Comparison of ENCODE assay signal across 8 cellular contexts in the genomic region with DNA sequence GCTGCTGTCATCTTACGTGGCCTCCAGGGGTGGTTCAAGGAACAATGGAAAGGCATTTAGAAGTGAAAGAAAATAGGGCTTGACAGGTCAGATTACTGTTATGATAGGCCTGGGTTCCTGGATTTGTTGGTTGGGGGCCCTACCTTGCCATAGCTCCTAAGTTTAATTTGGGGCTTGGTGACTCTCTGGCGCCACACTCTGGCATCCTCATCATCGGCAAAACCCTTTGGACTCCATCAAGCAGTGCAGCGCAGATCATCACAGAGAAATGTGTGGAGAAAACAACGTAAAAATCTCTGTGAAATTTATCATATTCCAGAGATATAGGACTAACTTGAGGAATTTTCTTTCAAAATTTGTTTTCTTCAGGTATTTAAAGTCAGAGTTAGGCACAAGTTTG. TPM values are rescaled to one million over a fixed set of nuclear protein-coding genes. Genes with fewer than 3 reads are reported as not detected.
DNase-seq lines count a peak whose midpoint lies in the region; ATAC-seq and TF ChIP-seq lines count a peak whose summit lies in the region.

No MANE protein-coding gene starts in this region.

- no peak overlapping the region for H3K4me3 Mint-ChIP-seq in GM23338

- H4K20me1 ChIP-seq in GM23338 (replicated peaks; ENCODE audit: insufficient read depth): no peaks in the 10 kb centered on the region

- CTCF ChIA-PET in AG04449 (lab: Yijun Ruan, JAX): interaction anchor here (0.6 to 1.7 kb wide), 8 partner anchors 8 to 552 kb away, joined by 3 to 12 read pairs (median 3); no protein-coding TSS in a partner anchor

- H3K4me1 ChIP-seq in GM23338 (ENCODE audit: insufficient read depth) (no peaks in the 10 kb centered on the region), lower lobe of right lung (no peaks in the 10 kb centered on the region)

- H3K27ac ChIP-seq in GM23338 (ENCODE audit: low read depth) (no peak overlapping the region), lower lobe of right lung (no peak overlapping the region)

- H3K27me3 ChIP-seq in GM23338 (ENCODE audit: insufficient read depth) (no peaks in the 10 kb centered on the region), lower lobe of right lung (ENCODE audit: low read depth) (no peaks in the 10 kb centered on the region)

- no peak overlapping the region for H3K4me2 ChIP-seq in GM23338

- no peaks in the 10 kb centered on the region for H3K79me2 ChIP-seq in GM23338 (replicated peaks; ENCODE audit: insufficient read depth)

- ATAC-seq in GM23338: peak; percentile 94
- ATAC-seq in lower lobe of right lung: peak; percentile 66 to 83
- no peak for ATAC-seq in GM19324 (IDR thresholded peaks at IDR 0.05; ENCODE audit: low FRiP score, unreplicated experiment)

- no peaks in the 10 kb centered on the region for H3K9me3 ChIP-seq in lower lobe of right lung

- DNase-seq in AG04449 (ENCODE audit: low read depth, low spot score) (no peak), GM23338 (ENCODE audit: low spot score) (peak; percentile 82), UCSD-AML1 (lab: John Stamatoyannopoulos, UW; ENCODE audit: unreplicated experiment) (peak; percentile 17), cardiac fibroblast (ENCODE audit: low read depth in 2 of 2) (peak; percentile 51 to 57), lower lobe of right lung (peak; percentile 48), NCI-H187 treated with DMSO at 0.1 percent for 48 hours (lab: John Stamatoyannopoulos, UW) (no peak)
- peak; percentile 2 to 20 for DNase-seq in stimulated activated CD8-positive, alpha-beta memory T cell treated with anti-CD3 and anti-CD28 coated beads, Interleukin-4, amount 100 ng/mL, for 4 hours (ENCODE audit: low read depth in 2 of 2, low spot score in 1 of 2)

- POLR2A ChIA-PET in AG04449 (lab: Yijun Ruan, JAX): interaction anchor here (0.7 kb wide), 1 partner anchor 144 kb away, joined by 3 read pairs; no protein-coding TSS in a partner anchor

- H3F3A ChIP-seq in GM23338 (replicated peaks; ENCODE audit: low read depth): no peaks in the 10 kb centered on the region

- H3K36me3 ChIP-seq in GM23338 (ENCODE audit: insufficient read depth) (no peaks in the 10 kb centered on the region), lower lobe of right lung (no peaks in the 10 kb centered on the region)

- intact Hi-C loops in lower lobe of right lung (cut with DNase I): loop anchor here (5.0 kb wide), 1 partner anchor 335 kb away; no protein-coding TSS in a partner anchor

- no peaks in the 10 kb centered on the region for H3K9me2 ChIP-seq in GM23338 (ENCODE audit: insufficient read depth)

- no peaks in the 10 kb centered on the region for H3K4me1 Mint-ChIP-seq in GM23338

- no peaks in the 10 kb centered on the region for H3K9me3 Mint-ChIP-seq in GM23338

- no peak overlapping the region for H3K27ac Mint-ChIP-seq in GM23338

- H3K36me3 Mint-ChIP-seq in GM23338 (ENCODE audit: low read depth): no peaks in the 10 kb centered on the region

- H3K4me3 ChIP-seq in AG04449 (ENCODE audit: low read depth, low read length) (no peak overlapping the region), GM23338 (no peak overlapping the region), cardiac fibroblast (replicated peaks in 1 of 2; ENCODE audit: low read depth in 2 of 2, low read length in 2 of 2) (no peak overlapping the region), lower lobe of right lung (no peak overlapping the region)

- H3K27me3 Mint-ChIP-seq in GM23338 (ENCODE audit: insufficient read depth, low read depth, poor library complexity): peaks cover 1% of the 10 kb centered on the region

- H2AFZ ChIP-seq in GM23338: no peak overlapping the region

- TF ChIP-seq CTCF in AG04449 (IDR thresholded peaks at IDR 0.05; ENCODE audit: insufficient read depth, low read length, missing control alignments) (peak; percentile 46), GM23338 (conservative IDR thresholded peaks at IDR 0.05; ENCODE audit: low read depth in 2 of 2) (peak; percentile 91 to 92), cardiac fibroblast (IDR thresholded peaks at IDR 0.05; ENCODE audit: low read depth, low read length) (peak; percentile 77), lower lobe of right lung (IDR thresholded peaks at IDR 0.05) (peak; percentile 79)

TF ChIP-seq in GM23338, 12 proteins besides CTCF, POLR2A, EP300 and RAD21:
- TF ChIP-seq ZNF114 (CRISPR knock-in tag; IDR thresholded peaks at IDR 0.05): no peak
- TF ChIP-seq JUNB (IDR thresholded peaks at IDR 0.05; ENCODE audit: unreplicated experiment): no peak
- TF ChIP-seq, protein P1, sequence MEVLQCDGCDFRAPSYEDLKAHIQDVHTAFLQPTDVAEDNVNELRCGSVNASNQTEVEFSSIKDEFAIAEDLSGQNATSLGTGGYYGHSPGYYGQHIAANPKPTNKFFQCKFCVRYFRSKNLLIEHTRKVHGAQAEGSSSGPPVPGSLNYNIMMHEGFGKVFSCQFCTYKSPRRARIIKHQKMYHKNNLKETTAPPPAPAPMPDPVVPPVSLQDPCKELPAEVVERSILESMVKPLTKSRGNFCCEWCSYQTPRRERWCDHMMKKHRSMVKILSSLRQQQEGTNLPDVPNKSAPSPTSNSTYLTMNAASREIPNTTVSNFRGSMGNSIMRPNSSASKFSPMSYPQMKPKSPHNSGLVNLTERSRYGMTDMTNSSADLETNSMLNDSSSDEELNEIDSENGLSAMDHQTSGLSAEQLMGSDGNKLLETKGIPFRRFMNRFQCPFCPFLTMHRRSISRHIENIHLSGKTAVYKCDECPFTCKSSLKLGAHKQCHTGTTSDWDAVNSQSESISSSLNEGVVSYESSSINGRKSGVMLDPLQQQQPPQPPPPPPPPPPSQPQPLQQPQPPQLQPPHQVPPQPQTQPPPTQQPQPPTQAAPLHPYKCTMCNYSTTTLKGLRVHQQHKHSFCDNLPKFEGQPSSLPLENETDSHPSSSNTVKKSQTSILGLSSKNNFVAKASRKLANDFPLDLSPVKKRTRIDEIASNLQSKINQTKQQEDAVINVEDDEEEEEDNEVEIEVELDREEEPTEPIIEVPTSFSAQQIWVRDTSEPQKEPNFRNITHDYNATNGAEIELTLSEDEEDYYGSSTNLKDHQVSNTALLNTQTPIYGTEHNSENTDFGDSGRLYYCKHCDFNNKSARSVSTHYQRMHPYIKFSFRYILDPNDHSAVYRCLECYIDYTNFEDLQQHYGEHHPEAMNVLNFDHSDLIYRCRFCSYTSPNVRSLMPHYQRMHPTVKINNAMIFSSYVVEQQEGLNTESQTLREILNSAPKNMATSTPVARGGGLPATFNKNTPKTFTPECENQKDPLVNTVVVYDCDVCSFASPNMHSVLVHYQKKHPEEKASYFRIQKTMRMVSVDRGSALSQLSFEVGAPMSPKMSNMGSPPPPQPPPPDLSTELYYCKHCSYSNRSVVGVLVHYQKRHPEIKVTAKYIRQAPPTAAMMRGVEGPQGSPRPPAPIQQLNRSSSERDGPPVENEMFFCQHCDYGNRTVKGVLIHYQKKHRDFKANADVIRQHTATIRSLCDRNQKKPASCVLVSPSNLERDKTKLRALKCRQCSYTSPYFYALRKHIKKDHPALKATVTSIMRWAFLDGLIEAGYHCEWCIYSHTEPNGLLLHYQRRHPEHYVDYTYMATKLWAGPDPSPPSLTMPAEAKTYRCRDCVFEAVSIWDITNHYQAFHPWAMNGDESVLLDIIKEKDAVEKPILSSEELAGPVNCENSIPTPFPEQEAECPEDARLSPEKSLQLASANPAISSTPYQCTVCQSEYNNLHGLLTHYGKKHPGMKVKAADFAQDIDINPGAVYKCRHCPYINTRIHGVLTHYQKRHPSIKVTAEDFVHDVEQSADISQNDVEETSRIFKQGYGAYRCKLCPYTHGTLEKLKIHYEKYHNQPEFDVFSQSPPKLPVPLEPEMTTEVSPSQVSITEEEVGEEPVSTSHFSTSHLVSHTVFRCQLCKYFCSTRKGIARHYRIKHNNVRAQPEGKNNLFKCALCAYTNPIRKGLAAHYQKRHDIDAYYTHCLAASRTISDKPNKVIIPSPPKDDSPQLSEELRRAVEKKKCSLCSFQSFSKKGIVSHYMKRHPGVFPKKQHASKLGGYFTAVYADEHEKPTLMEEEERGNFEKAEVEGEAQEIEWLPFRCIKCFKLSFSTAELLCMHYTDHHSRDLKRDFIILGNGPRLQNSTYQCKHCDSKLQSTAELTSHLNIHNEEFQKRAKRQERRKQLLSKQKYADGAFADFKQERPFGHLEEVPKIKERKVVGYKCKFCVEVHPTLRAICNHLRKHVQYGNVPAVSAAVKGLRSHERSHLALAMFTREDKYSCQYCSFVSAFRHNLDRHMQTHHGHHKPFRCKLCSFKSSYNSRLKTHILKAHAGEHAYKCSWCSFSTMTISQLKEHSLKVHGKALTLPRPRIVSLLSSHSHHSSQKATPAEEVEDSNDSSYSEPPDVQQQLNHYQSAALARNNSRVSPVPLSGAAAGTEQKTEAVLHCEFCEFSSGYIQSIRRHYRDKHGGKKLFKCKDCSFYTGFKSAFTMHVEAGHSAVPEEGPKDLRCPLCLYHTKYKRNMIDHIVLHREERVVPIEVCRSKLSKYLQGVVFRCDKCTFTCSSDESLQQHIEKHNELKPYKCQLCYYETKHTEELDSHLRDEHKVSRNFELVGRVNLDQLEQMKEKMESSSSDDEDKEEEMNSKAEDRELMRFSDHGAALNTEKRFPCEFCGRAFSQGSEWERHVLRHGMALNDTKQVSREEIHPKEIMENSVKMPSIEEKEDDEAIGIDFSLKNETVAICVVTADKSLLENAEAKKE (CRISPR knock-in tag; IDR thresholded peaks at IDR 0.05): no peak
- TF ChIP-seq, protein P2, sequence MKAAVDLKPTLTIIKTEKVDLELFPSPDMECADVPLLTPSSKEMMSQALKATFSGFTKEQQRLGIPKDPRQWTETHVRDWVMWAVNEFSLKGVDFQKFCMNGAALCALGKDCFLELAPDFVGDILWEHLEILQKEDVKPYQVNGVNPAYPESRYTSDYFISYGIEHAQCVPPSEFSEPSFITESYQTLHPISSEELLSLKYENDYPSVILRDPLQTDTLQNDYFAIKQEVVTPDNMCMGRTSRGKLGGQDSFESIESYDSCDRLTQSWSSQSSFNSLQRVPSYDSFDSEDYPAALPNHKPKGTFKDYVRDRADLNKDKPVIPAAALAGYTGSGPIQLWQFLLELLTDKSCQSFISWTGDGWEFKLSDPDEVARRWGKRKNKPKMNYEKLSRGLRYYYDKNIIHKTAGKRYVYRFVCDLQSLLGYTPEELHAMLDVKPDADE (IDR thresholded peaks at IDR 0.05): no peak
- no peak for TF ChIP-seq EZH2phosphoT487 (IDR thresholded peaks at IDR 0.05; ENCODE audit: unreplicated experiment)
- TF ChIP-seq CREB1 (CRISPR knock-in tag; IDR thresholded peaks at IDR 0.05; ENCODE audit: low read depth): no peak

RNA-seq across cellular contexts. Expression of a gene that starts 33.6 kb away (rescaled TPM):
- total RNA-seq in GM23338 (2014; rRNA removed; shearing (Covaris generic)): 65.2 and 68.7 TPM in 2 replicates
- 84.7 and 88.4 TPM in 2 replicates for polyA plus RNA-seq in GM23338 (2016; fragmentation: Nextera tagmentation; extraction: Ambion mirVana)
- total RNA-seq in lower lobe of right lung: 29.6 TPM

Comparison
In these comparisons a context has a peak if more than half of its experiments do, and no peak if none do; other contexts are left out.
1. DNase-seq: peak in GM23338 (single experiment), UCSD-AML1 (single experiment), cardiac fibroblast (2 of 2), lower lobe of right lung (single experiment) and stimulated activated CD8-positive, alpha-beta memory T cell treated with anti-CD3 and anti-CD28 coated beads, Interleukin-4, amount 100 ng/mL, for 4 hours (2 of 2); none in AG04449 (single experiment) and NCI-H187 treated with DMSO at 0.1 percent for 48 hours (single experiment).
2. Peak in every context shown above with its lines, with median percentiles within 50 percentile points of each other: CTCF ChIP-seq.